Comparison of ENCODE assay signal across 1 cellular context in genomic region chr4:47061435-47061834, GRCh38.
TF ChIP-seq lines count a peak whose summit lies in the region.

No MANE protein-coding gene starts in this region.

TF ChIP-seq in WTC11, 78 proteins besides CTCF, POLR2A, EP300 and RAD21 (continued from another document):
- TF ChIP-seq AR (CRISPR knock-in tag; IDR thresholded peaks at IDR 0.05) (no peak), USF1 (CRISPR knock-in tag; IDR thresholded peaks at IDR 0.05) (no peak), NFATC4 (CRISPR knock-in tag; IDR thresholded peaks at IDR 0.05) (no peak), NR3C1 (CRISPR knock-in tag; conservative IDR thresholded peaks at IDR 0.05; ENCODE audit: low read depth) (no peak), KAT7 (CRISPR knock-in tag; IDR thresholded peaks at IDR 0.05; ENCODE audit: borderline replicate concordance) (no peak), JAZF1 (CRISPR knock-in tag; IDR thresholded peaks at IDR 0.05) (no peak), PRRX2 (CRISPR knock-in tag; IDR thresholded peaks at IDR 0.05) (no peak), ZNF219 (CRISPR knock-in tag; IDR thresholded peaks at IDR 0.05; ENCODE audit: borderline replicate concordance) (no peak), ZNF671 (CRISPR knock-in tag; IDR thresholded peaks at IDR 0.05) (no peak), CREB1 (CRISPR knock-in tag; IDR thresholded peaks at IDR 0.05) (no peak), CBFB (CRISPR knock-in tag; IDR thresholded peaks at IDR 0.05; ENCODE audit: low read depth) (no peak), HMGXB4 (CRISPR knock-in tag; IDR thresholded peaks at IDR 0.05) (no peak), MLX (CRISPR knock-in tag; IDR thresholded peaks at IDR 0.05) (no peak), FOXP1 (CRISPR knock-in tag; IDR thresholded peaks at IDR 0.05; ENCODE audit: borderline replicate concordance) (no peak), NR1H2 (CRISPR knock-in tag; IDR thresholded peaks at IDR 0.05) (no peak), RELA (CRISPR knock-in tag; IDR thresholded peaks at IDR 0.05; ENCODE audit: borderline replicate concordance) (no peak), TP53 (CRISPR knock-in tag; IDR thresholded peaks at IDR 0.05) (no peak), TCF7 (CRISPR knock-in tag; IDR thresholded peaks at IDR 0.05; ENCODE audit: low read depth) (no peak), USF2 (CRISPR knock-in tag; IDR thresholded peaks at IDR 0.05) (no peak)
